Comparison of ENCODE assay signal across 8 cellular contexts in genomic region chr2:66574701-66575624, GRCh38.
DNase-seq lines count a peak whose midpoint lies in the region; ATAC-seq, FAIRE-seq and TF ChIP-seq lines count a peak whose summit lies in the region.

No MANE protein-coding gene starts in this region.

- under 1% methylated on average over 30 of the region's 35 CpGs for WGBS in hepatocyte (ENCODE audit: low lambda C conversion rate, missing lambda C conversion rate)

- H3K36me3 Mint-ChIP-seq in activated T-cell treated with anti-CD3 and anti-CD28 coated beads, Interleukin-2, amount 50 U/mL, for 72 hours (ENCODE audit: insufficient read depth in 2 of 2) = no peaks in the 10 kb centered on the region
- no peaks in the 10 kb centered on the region for H3K36me3 Mint-ChIP-seq in astrocyte (ENCODE audit: low read depth, unreplicated experiment)
- H3K36me3 Mint-ChIP-seq in progenitor cell of endocrine pancreas (ENCODE audit: insufficient read depth) = peaks cover 8% of the 10 kb centered on the region

- H3K9me2 ChIP-seq in hepatocyte (replicated peaks; ENCODE audit: insufficient read depth) = no peaks in the 10 kb centered on the region

- H3K4me1 Mint-ChIP-seq in activated T-cell treated with anti-CD3 and anti-CD28 coated beads, Interleukin-2, amount 50 U/mL, for 72 hours (ENCODE audit: low read depth) = peaks cover 8% of the 10 kb centered on the region
- H3K4me1 Mint-ChIP-seq in astrocyte (ENCODE audit: low read depth, unreplicated experiment) (peaks cover 7% of the 10 kb centered on the region), progenitor cell of endocrine pancreas (ENCODE audit: low read depth) (peaks cover 47% of the 10 kb centered on the region)

- H3K27ac ChIP-seq in astrocyte (ENCODE audit: low read depth, low read length) (peak overlapping the region; percentile 80), hepatocyte (peak overlapping the region; percentile 89)

- peak overlapping the region; percentile 96 for H3K4me2 ChIP-seq in astrocyte (ENCODE audit: low read length)
- H3K4me2 ChIP-seq in hepatocyte = peak overlapping the region; percentile 96

- H3K27ac Mint-ChIP-seq in activated T-cell treated with anti-CD3 and anti-CD28 coated beads, Interleukin-2, amount 50 U/mL, for 72 hours = no peak overlapping the region
- H3K27ac Mint-ChIP-seq in astrocyte (ENCODE audit: unreplicated experiment) (peak overlapping the region; percentile 80), progenitor cell of endocrine pancreas (peak overlapping the region; percentile 98)

- no peaks in the 10 kb centered on the region for H3K36me3 ChIP-seq in astrocyte (ENCODE audit: insufficient read depth, low read length)
- no peaks in the 10 kb centered on the region for H3K36me3 ChIP-seq in hepatocyte (replicated peaks; ENCODE audit: insufficient read depth, low read depth)

- peak; percentile 46 for TF ChIP-seq CTCF in astrocyte (IDR thresholded peaks at IDR 0.05; ENCODE audit: insufficient read depth, low read depth, low read length)
- peak; percentile 77 for TF ChIP-seq CTCF in hepatocyte (IDR thresholded peaks at IDR 0.05; ENCODE audit: poor library complexity)
- TF ChIP-seq CTCF in progenitor cell of endocrine pancreas (IDR thresholded peaks at IDR 0.05; ENCODE audit: unreplicated experiment) = peak; percentile 54

- H3K4me3 ChIP-seq in astrocyte (ENCODE audit: insufficient read depth, low read depth, low read length) (peak overlapping the region; percentile 60), hepatocyte (peak overlapping the region; percentile 80)

- no peaks in the 10 kb centered on the region for H3K9me3 Mint-ChIP-seq in activated T-cell treated with anti-CD3 and anti-CD28 coated beads, Interleukin-2, amount 50 U/mL, for 72 hours
- H3K9me3 Mint-ChIP-seq in astrocyte (ENCODE audit: unreplicated experiment) (no peaks in the 10 kb centered on the region), progenitor cell of endocrine pancreas (ENCODE audit: low read depth) (no peaks in the 10 kb centered on the region)

- H4K20me1 ChIP-seq in astrocyte (ENCODE audit: insufficient read depth, low read length) = no peaks in the 10 kb centered on the region
- no peaks in the 10 kb centered on the region for H4K20me1 ChIP-seq in hepatocyte (ENCODE audit: insufficient read depth, poor library complexity, severe bottlenecking)

- DNase-seq in activated T-cell treated with anti-CD3 and anti-CD28 coated beads, Interleukin-2, amount 50 U/mL, for 72 hours = no peak
- no peak for DNase-seq in activated T-cell treated with anti-CD3 and anti-CD28 coated beads, Interleukin-2, amount 50 U/mL, for 1 hour
- DNase-seq in NCI-H226 (peak; percentile 68), astrocyte (ENCODE audit: low read depth) (peak; percentile 82), hepatocyte (ENCODE audit: low spot score) (peak; percentile 87), progenitor cell of endocrine pancreas (ENCODE audit: low spot score, unreplicated experiment) (peak; percentile 47), germinal center (ENCODE audit: low spot score) (no peak)

- peaks cover 25% of the 10 kb centered on the region for H3K4me1 ChIP-seq in astrocyte (ENCODE audit: insufficient read depth, low read length)
- H3K4me1 ChIP-seq in hepatocyte (ENCODE audit: insufficient read depth) = peaks cover 26% of the 10 kb centered on the region

- no peak for ATAC-seq in activated T-cell treated with anti-CD3 and anti-CD28 coated beads, Interleukin-2, amount 50 U/mL, for 72 hours (replicated peaks in 1 of 2)
- ATAC-seq in GM21619 (IDR thresholded peaks at IDR 0.05; ENCODE audit: unreplicated experiment) = no peak

- H3K79me2 ChIP-seq in astrocyte (ENCODE audit: insufficient read depth, low read length) = no peaks in the 10 kb centered on the region
- H3K79me2 ChIP-seq in hepatocyte = no peaks in the 10 kb centered on the region

- no peak for FAIRE-seq in astrocyte (lab: Jason Lieb, UNC)

- peaks cover 49% of the 10 kb centered on the region for H3K27me3 Mint-ChIP-seq in activated T-cell treated with anti-CD3 and anti-CD28 coated beads, Interleukin-2, amount 50 U/mL, for 72 hours (ENCODE audit: low read depth)
- H3K27me3 Mint-ChIP-seq in astrocyte (ENCODE audit: low read depth, unreplicated experiment) = peaks cover 37% of the 10 kb centered on the region
- H3K27me3 Mint-ChIP-seq in progenitor cell of endocrine pancreas = no peaks in the 10 kb centered on the region

- peak overlapping the region; percentile 63 to 77 for H3K4me3 Mint-ChIP-seq in activated T-cell treated with anti-CD3 and anti-CD28 coated beads, Interleukin-2, amount 50 U/mL, for 72 hours
- H3K4me3 Mint-ChIP-seq in astrocyte (ENCODE audit: unreplicated experiment) = peak overlapping the region; percentile 85
- H3K4me3 Mint-ChIP-seq in progenitor cell of endocrine pancreas (ENCODE audit: low read depth) = peak overlapping the region; percentile 87

- H3K9me3 ChIP-seq in astrocyte (ENCODE audit: insufficient read depth, low read depth, low read length) (no peaks in the 10 kb centered on the region), hepatocyte (ENCODE audit: low read depth) (no peaks in the 10 kb centered on the region)

- peak overlapping the region; percentile 81 for H3K9ac ChIP-seq in astrocyte (ENCODE audit: low read length)

- H3K27me3 ChIP-seq in astrocyte (ENCODE audit: insufficient read depth, low read length) = peaks cover 33% of the 10 kb centered on the region
- peaks cover 28% of the 10 kb centered on the region for H3K27me3 ChIP-seq in hepatocyte

- H2AFZ ChIP-seq in astrocyte (ENCODE audit: low read depth, low read length) (no peak overlapping the region), hepatocyte (peak overlapping the region; percentile 61)

Comparison
In these comparisons a context has a peak if more than half of its experiments do, and no peak if none do; other contexts are left out.
1. DNase-seq: peak in NCI-H226 (single experiment), astrocyte (single experiment), hepatocyte (single experiment) and progenitor cell of endocrine pancreas (single experiment); none in activated T-cell treated with anti-CD3 and anti-CD28 coated beads, Interleukin-2, amount 50 U/mL, for 72 hours (0 of 2), activated T-cell treated with anti-CD3 and anti-CD28 coated beads, Interleukin-2, amount 50 U/mL, for 1 hour (single experiment) and germinal center (single experiment).
2. Peak in every context shown above with its lines, with median percentiles within 50 percentile points of each other: H3K4me3 Mint-ChIP-seq and CTCF ChIP-seq.